8 cellular contexts compared by ENCODE assay signal in the genomic region with DNA sequence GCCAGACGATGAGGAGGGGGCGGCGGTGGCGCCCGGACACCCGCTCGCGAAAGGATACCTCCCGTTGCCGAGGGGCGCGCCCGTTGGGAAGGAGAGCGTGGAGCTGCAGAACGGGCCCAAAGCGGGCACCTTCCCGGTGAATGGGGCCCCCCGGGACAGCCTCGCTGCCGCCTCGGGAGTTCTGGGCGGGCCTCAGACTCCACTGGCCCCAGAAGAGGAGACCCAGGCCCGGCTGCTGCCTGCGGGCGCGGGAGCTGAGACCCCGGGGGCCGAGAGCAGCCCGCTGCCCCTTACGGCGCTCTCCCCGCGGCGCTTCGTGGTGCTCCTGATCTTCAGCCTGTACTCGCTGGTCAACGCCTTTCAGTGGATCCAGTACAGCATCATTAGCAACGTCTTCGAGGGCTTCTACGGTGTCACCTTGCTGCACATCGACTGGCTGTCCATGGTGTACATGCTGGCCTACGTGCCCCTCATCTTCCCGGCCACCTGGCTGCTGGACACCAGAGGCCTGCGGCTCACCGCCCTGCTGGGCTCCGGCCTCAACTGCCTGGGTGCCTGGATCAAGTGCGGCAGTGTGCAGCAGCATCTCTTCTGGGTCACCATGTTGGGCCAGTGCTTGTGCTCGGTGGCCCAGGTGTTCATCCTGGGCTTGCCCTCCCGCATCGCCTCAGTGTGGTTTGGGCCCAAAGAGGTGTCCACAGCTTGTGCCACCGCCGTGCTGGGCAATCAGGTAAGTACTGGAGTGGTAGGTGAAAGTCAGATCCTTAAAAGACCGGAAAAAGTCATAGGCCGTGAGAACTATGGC. TPM values are rescaled to one million over a fixed set of nuclear protein-coding genes. Genes with fewer than 3 reads are reported as not detected.
A peak's percentile ranks its signal among the peaks of the same experiment; 100 is the strongest.
DNase-seq lines count a peak whose midpoint lies in the region; FAIRE-seq and TF ChIP-seq lines count a peak whose summit lies in the region.

No MANE protein-coding gene starts in this region.

- peaks cover 1% of the 10 kb centered on the region for H3K9me3 Mint-ChIP-seq in activated CD4-positive, alpha-beta T cell treated with anti-CD3 and anti-CD28 coated beads, Interleukin-2, amount 10 ng/mL, durations not matched to agents 24 days and 14 days

- H3K9me2 ChIP-seq in Loucy (replicated peaks; ENCODE audit: low read depth, low read length): no peaks in the 10 kb centered on the region

- no peaks in the 10 kb centered on the region for H3K9me3 ChIP-seq in Loucy (ENCODE audit: insufficient read depth, low read depth, low read length)
- H3K9me3 ChIP-seq in thymus (ENCODE audit: control insufficient read depth): no peaks in the 10 kb centered on the region

- H4K20me1 ChIP-seq in Loucy (ENCODE audit: insufficient read depth, low read length, poor library complexity, severe bottlenecking): peaks cover 36% of the 10 kb centered on the region

- H3K4me2 ChIP-seq in Loucy (ENCODE audit: low read depth, low read length, poor library complexity, severe bottlenecking): peak overlapping the region; percentile 98

- H2AFZ ChIP-seq in Loucy (ENCODE audit: low read length): peak overlapping the region; percentile 99

- peaks cover 23% of the 10 kb centered on the region for H3K4me1 Mint-ChIP-seq in activated CD4-positive, alpha-beta T cell treated with anti-CD3 and anti-CD28 coated beads, Interleukin-2, amount 10 ng/mL, durations not matched to agents 24 days and 14 days

- no peaks in the 10 kb centered on the region for H3F3A ChIP-seq in Loucy (ENCODE audit: low read depth)

- H3K4me3 ChIP-seq in Loucy (ENCODE audit: low read length, poor library complexity, severe bottlenecking) (peak overlapping the region; percentile 93), thymus (ENCODE audit: low read length) (peak overlapping the region; percentile 83)

- peaks cover 74% of the 10 kb centered on the region for H3K79me2 ChIP-seq in Loucy (ENCODE audit: insufficient read depth, low read length)

- H3K36me3 Mint-ChIP-seq in activated CD4-positive, alpha-beta T cell treated with anti-CD3 and anti-CD28 coated beads, Interleukin-2, amount 10 ng/mL, durations not matched to agents 24 days and 14 days (ENCODE audit: low read depth): peaks cover 13% of the 10 kb centered on the region

- no peak overlapping the region for H3K4me3 Mint-ChIP-seq in activated CD4-positive, alpha-beta T cell treated with anti-CD3 and anti-CD28 coated beads, Interleukin-2, amount 10 ng/mL, durations not matched to agents 24 days and 14 days

- peak overlapping the region; percentile 97 for H3K27ac Mint-ChIP-seq in activated CD4-positive, alpha-beta T cell treated with anti-CD3 and anti-CD28 coated beads, Interleukin-2, amount 10 ng/mL, durations not matched to agents 24 days and 14 days

- peak overlapping the region; percentile 68 for H3K27ac ChIP-seq in epithelial cell of prostate
- H3K27ac ChIP-seq in thymus (ENCODE audit: low read depth): peak overlapping the region; percentile 87

- H3K27me3 ChIP-seq in Loucy (ENCODE audit: insufficient read depth, low read length, poor library complexity, severe bottlenecking) (no peaks in the 10 kb centered on the region), thymus (ENCODE audit: control insufficient read depth, insufficient read depth) (no peaks in the 10 kb centered on the region)

- H3K36me3 ChIP-seq in Loucy (ENCODE audit: insufficient read depth, low read length) (no peaks in the 10 kb centered on the region), thymus (ENCODE audit: control insufficient read depth, insufficient read depth) (no peaks in the 10 kb centered on the region)

- peak overlapping the region; percentile 85 for H3K9ac ChIP-seq in Loucy (ENCODE audit: low read depth, low read length, poor library complexity, severe bottlenecking)

- intact Hi-C loops in activated CD4-positive, alpha-beta T cell treated with anti-CD3 and anti-CD28 coated beads, Interleukin-2, amount 10 ng/mL, durations not matched to agents 24 days and 14 days (cut with micrococcal nuclease): loop anchor here (1.0 to 10.0 kb wide), 6 partner anchors 67 to 824 kb away; a partner anchor contains a TSS

- DNase-seq in NK-92 treated with Interleukin-12 subunit alpha and Interleukin-12 subunit beta, amount 100 ng/mL, for 24 hours (lab: John Stamatoyannopoulos, UW): peak; percentile 24
- DNase-seq in NK-92 (lab: John Stamatoyannopoulos, UW; ENCODE audit: unreplicated experiment): no peak
- peak; percentile 7 for DNase-seq in H54 (ENCODE audit: insufficient read length, low spot score)
- DNase-seq in activated CD4-positive, alpha-beta T cell treated with anti-CD3 and anti-CD28 coated beads, Interleukin-2, amount 10 ng/mL, durations not matched to agents 24 days and 14 days: no peak
- no peak for DNase-seq in epithelial cell of prostate (ENCODE audit: low read depth, low spot score)
- peak; percentile 17 for DNase-seq in mucosa of gallbladder (ENCODE audit: low spot score)

- H3K4me1 ChIP-seq in Loucy (ENCODE audit: insufficient read depth, low read length, poor library complexity, severe bottlenecking): peaks cover 50% of the 10 kb centered on the region
- H3K4me1 ChIP-seq in thymus (ENCODE audit: control insufficient read depth, insufficient read depth, low read length): peaks cover 8% of the 10 kb centered on the region

- TF ChIP-seq CTCF in Loucy (conservative IDR thresholded peaks at IDR 0.05; ENCODE audit: low read length): no peak

- no peak for TF ChIP-seq POLR2A in H54 (IDR thresholded peaks at IDR 0.05; ENCODE audit: low read depth, low read length)

- no peaks in the 10 kb centered on the region for H3K27me3 Mint-ChIP-seq in activated CD4-positive, alpha-beta T cell treated with anti-CD3 and anti-CD28 coated beads, Interleukin-2, amount 10 ng/mL, durations not matched to agents 24 days and 14 days

- FAIRE-seq in H54 (lab: Jason Lieb, UNC): no peak

- WGBS in thymus: 9% methylated on average over 54 of the region's 54 CpGs

RNA-seq across cellular contexts. Expression of a gene that starts 0.6 kb away (rescaled TPM):
- total RNA-seq in activated CD4-positive, alpha-beta T cell treated with anti-CD3 and anti-CD28 coated beads, Interleukin-2, amount 10 ng/mL, durations not matched to agents 24 days and 14 days: 17.9 and 21.8 TPM in 2 replicates
- total RNA-seq in mucosa of gallbladder: 9.4 TPM
- polyA plus RNA-seq in thymus: 7.3 TPM

RNA-seq across cellular contexts. Expression of a gene that starts 11.2 kb away (rescaled TPM):
- not detected in 2 replicates for total RNA-seq in activated CD4-positive, alpha-beta T cell treated with anti-CD3 and anti-CD28 coated beads, Interleukin-2, amount 10 ng/mL, durations not matched to agents 24 days and 14 days
- 0.60 TPM for total RNA-seq in mucosa of gallbladder
- polyA plus RNA-seq in thymus: 0.18 TPM

Comparison
In these comparisons a context has a peak if more than half of its experiments do, and no peak if none do; other contexts are left out.
1. DNase-seq: peak in NK-92 treated with Interleukin-12 subunit alpha and Interleukin-12 subunit beta, amount 100 ng/mL, for 24 hours (single experiment), H54 (single experiment) and mucosa of gallbladder (single experiment); none in NK-92 (single experiment), activated CD4-positive, alpha-beta T cell treated with anti-CD3 and anti-CD28 coated beads, Interleukin-2, amount 10 ng/mL, durations not matched to agents 24 days and 14 days (single experiment) and epithelial cell of prostate (single experiment).